ENCODE assay signal across 27 cellular contexts in the genomic region with DNA sequence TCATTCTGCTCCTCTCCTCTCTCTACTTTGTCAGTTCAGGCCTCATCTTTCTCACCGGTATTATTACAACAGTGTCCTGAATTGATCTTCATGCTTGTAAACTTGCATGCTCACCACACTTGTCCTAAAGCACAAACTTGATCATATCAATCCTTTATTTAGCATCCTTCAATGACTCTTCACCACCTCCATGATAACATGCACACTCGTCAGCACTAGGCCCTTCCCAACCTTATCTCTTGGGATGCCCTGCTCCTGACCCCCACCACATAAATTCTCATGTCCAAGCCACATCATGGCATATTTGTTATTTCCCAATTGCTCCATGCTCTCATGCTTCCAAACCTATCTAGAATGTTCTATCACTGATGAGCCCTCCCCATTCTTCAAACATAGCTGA.
DNase-seq lines count a peak whose midpoint lies in the region; ATAC-seq, FAIRE-seq and TF ChIP-seq lines count a peak whose summit lies in the region.
"Had no signal": no experiment of that assay in that cellular context is flagged by ENCODE, and none has a peak within 500 bp of the region (broad histone marks: within the 10 kb centered on the region; RNA-seq: fewer than 3 reads in every experiment).

No MANE protein-coding gene starts in this region.

- H3K4me1 Mint-ChIP-seq in WTC11, result peaks cover 7% of the 10 kb centered on the region
- peaks cover 69% of the 10 kb centered on the region for H3K4me1 Mint-ChIP-seq in chondrocyte (ENCODE audit: low read depth)
- H3K4me1 Mint-ChIP-seq in nephron progenitor cell, result peaks cover 12% of the 10 kb centered on the region

- TF ChIP-seq CTCF in WTC11 (IDR thresholded peaks at IDR 0.05), result no peak
- no peak for TF ChIP-seq CTCF in chondrocyte (IDR thresholded peaks at IDR 0.05)
- no peak for TF ChIP-seq CTCF in nephron progenitor cell (IDR thresholded peaks at IDR 0.05)
- no peak for TF ChIP-seq CTCF in testis (IDR thresholded peaks at IDR 0.05)

- peak overlapping the region; percentile 72 for H3K27ac Mint-ChIP-seq in WTC11
- peak overlapping the region; percentile 76 for H3K27ac Mint-ChIP-seq in chondrocyte (ENCODE audit: unreplicated experiment)
- peak overlapping the region; percentile 34 for H3K27ac Mint-ChIP-seq in nephron progenitor cell
- H3K27ac Mint-ChIP-seq: CD4-positive, alpha-beta T cell had no signal

- no peak for ATAC-seq in WTC11
- ATAC-seq: A549, HepG2, Panc1 had no signal

- TF ChIP-seq POLR2A in GM12891 (IDR thresholded peaks at IDR 0.05; ENCODE audit: low read depth, low read length) (no peak), testis (IDR thresholded peaks at IDR 0.05) (no peak)

- H3K36me3 ChIP-seq in testis (ENCODE audit: low read depth, missing control alignments), result no peaks in the 10 kb centered on the region

- DNase-seq in GM12891 (ENCODE audit: insufficient read length, low spot score) (no peak), WTC11 (ENCODE audit: low spot score) (no peak), chondrocyte (ENCODE audit: low spot score) (no peak), nephron progenitor cell (no peak), testis (no peak), NCI-H1048 (lab: John Stamatoyannopoulos, UW) (no peak)
- DNase-seq in stimulated activated CD4-positive, alpha-beta T cell treated with anti-CD3 and anti-CD28 coated beads, Interleukin-2, amount 100 ng/mL, for 24 hours, result no peak
- DNase-seq: AML-193; CD4-positive, alpha-beta T cell; DMS53; GOT3; KBM-7; MV-4-11; NCI-H1105 treated with DMSO at 0.1 percent for 48 hours; NCI-H146; NCI-H1930; NCI-H446 treated with DMSO at 0.1 percent for 48 hours; NCI-H526; NCI-H82; SIG-M5 had no signal

- no peaks in the 10 kb centered on the region for H3K9me3 ChIP-seq in testis
- H3K9me3 ChIP-seq: A549; BLaER1 treated with 17β-estradiol and CSF1 and Interleukin-3, amounts not matched to agents 10 nM and 100 nM; HAP-1 had no signal

- peak; percentile 52 for FAIRE-seq in GM12891 (lab: Jason Lieb, UNC)
- FAIRE-seq: HepG2 had no signal

- intact Hi-C loops in testis (cut with DNase I; ENCODE audit: low total_unique reads), result no loop called here

- H3K36me3 Mint-ChIP-seq in WTC11 (peaks cover 23% of the 10 kb centered on the region), chondrocyte (ENCODE audit: low read depth) (peaks cover 13% of the 10 kb centered on the region), nephron progenitor cell (ENCODE audit: low read depth) (peaks cover 62% of the 10 kb centered on the region)

- WGBS in testis, 2 donors, result 81 to 82% methylated on average over 2 of the region's 2 CpGs

- no peaks in the 10 kb centered on the region for H3K4me1 ChIP-seq in testis
- H3K4me1 ChIP-seq: BLaER1 treated with 17β-estradiol and CSF1 and Interleukin-3, amounts not matched to agents 10 nM and 100 nM; HAP-1 had no signal

- H3K4me3 Mint-ChIP-seq in WTC11, result no peak overlapping the region
- H3K4me3 Mint-ChIP-seq in chondrocyte (ENCODE audit: unreplicated experiment), result no peak overlapping the region
- H3K4me3 Mint-ChIP-seq in nephron progenitor cell, result no peak overlapping the region
- H3K4me3 Mint-ChIP-seq: CD4-positive, alpha-beta T cell had no signal

- no peak overlapping the region for H3K27ac ChIP-seq in testis
- H3K27ac ChIP-seq: A549; BLaER1 treated with 17β-estradiol and CSF1 and Interleukin-3, amounts not matched to agents 10 nM and 100 nM; RWPE1; SK-N-MC had no signal

- H3K4me3 ChIP-seq in testis, result no peak overlapping the region
- H3K4me3 ChIP-seq: A549; BLaER1 treated with 17β-estradiol and CSF1 and Interleukin-3, amounts not matched to agents 10 nM and 100 nM; HAP-1; SK-N-MC had no signal

- H3K27me3 Mint-ChIP-seq in WTC11 (ENCODE audit: low read depth) (no peaks in the 10 kb centered on the region), chondrocyte (ENCODE audit: low read depth) (no peaks in the 10 kb centered on the region), nephron progenitor cell (ENCODE audit: low read depth, poor library complexity) (no peaks in the 10 kb centered on the region)
- H3K27me3 Mint-ChIP-seq: CD4-positive, alpha-beta T cell had no signal

- no peaks in the 10 kb centered on the region for H3K27me3 ChIP-seq in testis
- H3K27me3 ChIP-seq: BLaER1 treated with 17β-estradiol and CSF1 and Interleukin-3, amounts not matched to agents 10 nM and 100 nM had no signal

- CTCF ChIA-PET in WTC11 (lab: Charles Lee), result interaction anchor here (0.6 to 2.3 kb wide), 3 partner anchors 59 to 106 kb away, joined by 4 to 6 read pairs (median 5); no protein-coding TSS in a partner anchor

- H3K9me3 Mint-ChIP-seq in WTC11 (peaks cover 5% of the 10 kb centered on the region; the same call in 1 of the 2 replicates), chondrocyte (ENCODE audit: low read depth) (no peaks in the 10 kb centered on the region), nephron progenitor cell (no peaks in the 10 kb centered on the region)
- H3K9me3 Mint-ChIP-seq: CD4-positive, alpha-beta T cell had no signal

- POLR2A ChIA-PET in WTC11 (lab: Charles Lee), result no interaction called here

TF ChIP-seq in GM12891, 5 proteins besides CTCF, POLR2A, EP300 and RAD21:
- no peak for TF ChIP-seq PAX5 (IDR thresholded peaks at IDR 0.05; ENCODE audit: insufficient read depth, low read length, severe bottlenecking)
- no peak for TF ChIP-seq POLR2AphosphoS5 (IDR thresholded peaks at IDR 0.05; ENCODE audit: low read depth, low read length)
- no peak for TF ChIP-seq SPI1 (IDR thresholded peaks at IDR 0.05; ENCODE audit: low read depth, low read length)
- no peak for TF ChIP-seq TAF1 (IDR thresholded peaks at IDR 0.05; ENCODE audit: low read depth, low read length)
- TF ChIP-seq POU2F2 (IDR thresholded peaks at IDR 0.05; ENCODE audit: low read depth, low read length), result no peak

TF ChIP-seq in WTC11, 78 proteins besides CTCF, POLR2A, EP300 and RAD21 (continues in another document):
- TF ChIP-seq, protein P1, sequence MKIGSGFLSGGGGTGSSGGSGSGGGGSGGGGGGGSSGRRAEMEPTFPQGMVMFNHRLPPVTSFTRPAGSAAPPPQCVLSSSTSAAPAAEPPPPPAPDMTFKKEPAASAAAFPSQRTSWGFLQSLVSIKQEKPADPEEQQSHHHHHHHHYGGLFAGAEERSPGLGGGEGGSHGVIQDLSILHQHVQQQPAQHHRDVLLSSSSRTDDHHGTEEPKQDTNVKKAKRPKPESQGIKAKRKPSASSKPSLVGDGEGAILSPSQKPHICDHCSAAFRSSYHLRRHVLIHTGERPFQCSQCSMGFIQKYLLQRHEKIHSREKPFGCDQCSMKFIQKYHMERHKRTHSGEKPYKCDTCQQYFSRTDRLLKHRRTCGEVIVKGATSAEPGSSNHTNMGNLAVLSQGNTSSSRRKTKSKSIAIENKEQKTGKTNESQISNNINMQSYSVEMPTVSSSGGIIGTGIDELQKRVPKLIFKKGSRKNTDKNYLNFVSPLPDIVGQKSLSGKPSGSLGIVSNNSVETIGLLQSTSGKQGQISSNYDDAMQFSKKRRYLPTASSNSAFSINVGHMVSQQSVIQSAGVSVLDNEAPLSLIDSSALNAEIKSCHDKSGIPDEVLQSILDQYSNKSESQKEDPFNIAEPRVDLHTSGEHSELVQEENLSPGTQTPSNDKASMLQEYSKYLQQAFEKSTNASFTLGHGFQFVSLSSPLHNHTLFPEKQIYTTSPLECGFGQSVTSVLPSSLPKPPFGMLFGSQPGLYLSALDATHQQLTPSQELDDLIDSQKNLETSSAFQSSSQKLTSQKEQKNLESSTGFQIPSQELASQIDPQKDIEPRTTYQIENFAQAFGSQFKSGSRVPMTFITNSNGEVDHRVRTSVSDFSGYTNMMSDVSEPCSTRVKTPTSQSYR (CRISPR knock-in tag; IDR thresholded peaks at IDR 0.05), result no peak
- TF ChIP-seq ESRRA (CRISPR knock-in tag; IDR thresholded peaks at IDR 0.05; ENCODE audit: borderline replicate concordance), result no peak
- no peak for TF ChIP-seq GRHL2 (CRISPR knock-in tag; IDR thresholded peaks at IDR 0.05; ENCODE audit: insufficient replicate concordance, severe bottlenecking)
- TF ChIP-seq, protein P2, sequence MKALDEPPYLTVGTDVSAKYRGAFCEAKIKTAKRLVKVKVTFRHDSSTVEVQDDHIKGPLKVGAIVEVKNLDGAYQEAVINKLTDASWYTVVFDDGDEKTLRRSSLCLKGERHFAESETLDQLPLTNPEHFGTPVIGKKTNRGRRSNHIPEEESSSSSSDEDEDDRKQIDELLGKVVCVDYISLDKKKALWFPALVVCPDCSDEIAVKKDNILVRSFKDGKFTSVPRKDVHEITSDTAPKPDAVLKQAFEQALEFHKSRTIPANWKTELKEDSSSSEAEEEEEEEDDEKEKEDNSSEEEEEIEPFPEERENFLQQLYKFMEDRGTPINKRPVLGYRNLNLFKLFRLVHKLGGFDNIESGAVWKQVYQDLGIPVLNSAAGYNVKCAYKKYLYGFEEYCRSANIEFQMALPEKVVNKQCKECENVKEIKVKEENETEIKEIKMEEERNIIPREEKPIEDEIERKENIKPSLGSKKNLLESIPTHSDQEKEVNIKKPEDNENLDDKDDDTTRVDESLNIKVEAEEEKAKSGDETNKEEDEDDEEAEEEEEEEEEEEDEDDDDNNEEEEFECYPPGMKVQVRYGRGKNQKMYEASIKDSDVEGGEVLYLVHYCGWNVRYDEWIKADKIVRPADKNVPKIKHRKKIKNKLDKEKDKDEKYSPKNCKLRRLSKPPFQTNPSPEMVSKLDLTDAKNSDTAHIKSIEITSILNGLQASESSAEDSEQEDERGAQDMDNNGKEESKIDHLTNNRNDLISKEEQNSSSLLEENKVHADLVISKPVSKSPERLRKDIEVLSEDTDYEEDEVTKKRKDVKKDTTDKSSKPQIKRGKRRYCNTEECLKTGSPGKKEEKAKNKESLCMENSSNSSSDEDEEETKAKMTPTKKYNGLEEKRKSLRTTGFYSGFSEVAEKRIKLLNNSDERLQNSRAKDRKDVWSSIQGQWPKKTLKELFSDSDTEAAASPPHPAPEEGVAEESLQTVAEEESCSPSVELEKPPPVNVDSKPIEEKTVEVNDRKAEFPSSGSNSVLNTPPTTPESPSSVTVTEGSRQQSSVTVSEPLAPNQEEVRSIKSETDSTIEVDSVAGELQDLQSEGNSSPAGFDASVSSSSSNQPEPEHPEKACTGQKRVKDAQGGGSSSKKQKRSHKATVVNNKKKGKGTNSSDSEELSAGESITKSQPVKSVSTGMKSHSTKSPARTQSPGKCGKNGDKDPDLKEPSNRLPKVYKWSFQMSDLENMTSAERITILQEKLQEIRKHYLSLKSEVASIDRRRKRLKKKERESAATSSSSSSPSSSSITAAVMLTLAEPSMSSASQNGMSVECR (CRISPR knock-in tag; IDR thresholded peaks at IDR 0.05; ENCODE audit: borderline replicate concordance), result no peak
- TF ChIP-seq NFYB (CRISPR knock-in tag; conservative IDR thresholded peaks at IDR 0.05; ENCODE audit: low read depth), result no peak
